In the genomic region with DNA sequence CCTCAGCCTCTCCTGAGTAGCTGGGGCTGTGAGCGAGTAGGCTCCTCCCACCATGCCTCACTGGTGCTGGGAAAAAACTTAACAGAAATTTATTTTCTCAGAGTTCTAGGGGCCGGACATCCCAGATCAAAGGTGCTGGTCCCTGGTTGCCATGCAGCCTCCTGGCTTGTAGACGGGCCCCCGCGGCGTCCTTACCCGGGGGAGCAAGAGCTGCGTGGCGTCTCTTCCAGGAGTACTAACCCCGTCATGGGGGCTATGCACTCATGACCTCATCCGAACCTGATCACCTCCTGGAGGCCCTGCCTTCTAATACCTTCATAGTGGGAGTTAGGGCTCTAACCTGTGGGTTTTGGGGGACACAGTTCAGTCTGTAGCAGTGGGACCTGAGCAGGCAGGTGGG, we compare ENCODE assay signal across 1 cellular context.
TF ChIP-seq lines count a peak whose summit lies in the region.

No MANE protein-coding gene starts in this region.

TF ChIP-seq in WTC11, 78 proteins besides CTCF, POLR2A, EP300 and RAD21 (continued from another document):
- no peak for TF ChIP-seq GRHL2 (CRISPR knock-in tag; IDR thresholded peaks at IDR 0.05; ENCODE audit: insufficient replicate concordance, severe bottlenecking)
- TF ChIP-seq, protein P1, sequence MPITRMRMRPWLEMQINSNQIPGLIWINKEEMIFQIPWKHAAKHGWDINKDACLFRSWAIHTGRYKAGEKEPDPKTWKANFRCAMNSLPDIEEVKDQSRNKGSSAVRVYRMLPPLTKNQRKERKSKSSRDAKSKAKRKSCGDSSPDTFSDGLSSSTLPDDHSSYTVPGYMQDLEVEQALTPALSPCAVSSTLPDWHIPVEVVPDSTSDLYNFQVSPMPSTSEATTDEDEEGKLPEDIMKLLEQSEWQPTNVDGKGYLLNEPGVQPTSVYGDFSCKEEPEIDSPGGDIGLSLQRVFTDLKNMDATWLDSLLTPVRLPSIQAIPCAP (CRISPR knock-in tag; IDR thresholded peaks at IDR 0.05) = no peak
- TF ChIP-seq ZNF138 (CRISPR knock-in tag; conservative IDR thresholded peaks at IDR 0.05) = no peak
- TF ChIP-seq ZMAT4 (CRISPR knock-in tag; IDR thresholded peaks at IDR 0.05) = no peak
- TF ChIP-seq, protein P2, sequence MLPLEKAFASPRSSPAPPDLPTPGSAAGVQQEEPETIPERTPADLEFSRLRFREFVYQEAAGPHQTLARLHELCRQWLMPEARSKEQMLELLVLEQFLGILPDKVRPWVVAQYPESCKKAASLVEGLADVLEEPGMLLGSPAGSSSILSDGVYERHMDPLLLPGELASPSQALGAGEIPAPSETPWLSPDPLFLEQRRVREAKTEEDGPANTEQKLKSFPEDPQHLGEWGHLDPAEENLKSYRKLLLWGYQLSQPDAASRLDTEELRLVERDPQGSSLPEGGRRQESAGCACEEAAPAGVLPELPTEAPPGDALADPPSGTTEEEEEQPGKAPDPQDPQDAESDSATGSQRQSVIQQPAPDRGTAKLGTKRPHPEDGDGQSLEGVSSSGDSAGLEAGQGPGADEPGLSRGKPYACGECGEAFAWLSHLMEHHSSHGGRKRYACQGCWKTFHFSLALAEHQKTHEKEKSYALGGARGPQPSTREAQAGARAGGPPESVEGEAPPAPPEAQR (CRISPR knock-in tag; IDR thresholded peaks at IDR 0.05) = no peak
- TF ChIP-seq NR3C1 (CRISPR knock-in tag; conservative IDR thresholded peaks at IDR 0.05; ENCODE audit: low read depth) = no peak
- TF ChIP-seq TEAD4 (CRISPR knock-in tag; IDR thresholded peaks at IDR 0.05) = no peak
- TF ChIP-seq CREM (CRISPR knock-in tag; IDR thresholded peaks at IDR 0.05) = no peak
- TF ChIP-seq ESRRA (CRISPR knock-in tag; IDR thresholded peaks at IDR 0.05; ENCODE audit: borderline replicate concordance) = no peak
